23 cellular contexts compared by ENCODE assay signal in the genomic region with DNA sequence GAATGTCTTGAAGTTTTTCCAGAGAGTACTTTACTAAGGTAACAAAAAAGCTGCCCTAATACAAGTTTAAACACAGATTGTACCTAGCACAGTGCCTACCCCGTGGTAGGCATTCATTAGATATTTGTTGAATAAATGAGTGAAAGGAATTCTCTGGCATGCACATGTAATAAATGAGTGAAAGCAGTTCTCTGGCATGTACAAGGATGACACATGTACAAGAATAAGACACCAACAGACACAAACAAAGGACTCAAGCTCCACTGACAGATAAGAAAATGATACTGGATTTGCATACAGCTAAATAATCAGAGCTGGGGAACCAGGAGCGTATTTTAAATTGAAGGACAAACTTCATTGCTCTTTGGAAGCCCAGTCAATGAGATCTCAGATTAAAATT.
"Had no signal": no experiment of that assay in that cellular context is flagged by ENCODE, and none has a peak within 500 bp of the region (broad histone marks: within the 10 kb centered on the region; RNA-seq: fewer than 3 reads in every experiment).

No MANE protein-coding gene starts in this region.

- H3K27me3 Mint-ChIP-seq: activated CD4-positive, alpha-beta memory T cell treated with anti-CD3 and anti-CD28 coated beads for 36 hours; activated CD4-positive, alpha-beta T cell treated with anti-CD3 and anti-CD28 coated beads for 36 hours; activated CD8-positive, alpha-beta memory T cell treated with anti-CD3 and anti-CD28 coated beads, Interleukin-2, amount 10 ng/mL, durations not matched to agents 7 days and 5 days; activated naive CD4-positive, alpha-beta T cell treated with anti-CD3 and anti-CD28 coated beads, Interleukin-2, amount 50 U/mL, for 24 hours; activated T-cell treated with anti-CD3 and anti-CD28 coated beads, Interleukin-2, amount 50 U/mL, for 24 hours; naive thymus-derived CD8-positive, alpha-beta T cell; T-cell had no signal

- H3K9me3 ChIP-seq: adrenal gland, colonic mucosa, neutrophil had no signal

- H3K79me2 ChIP-seq: parathyroid adenoma had no signal

- DNase-seq: activated CD4-positive, alpha-beta memory T cell treated with anti-CD3 and anti-CD28 coated beads for 36 hours; activated CD4-positive, alpha-beta T cell treated with anti-CD3 and anti-CD28 coated beads for 36 hours; activated CD8-positive, alpha-beta memory T cell treated with anti-CD3 and anti-CD28 coated beads, Interleukin-2, amount 10 ng/mL, durations not matched to agents 7 days and 5 days; activated effector memory CD4-positive, alpha-beta T cell treated with Interleukin-2 at 50 U/mL for 16 hours; activated T-cell treated with anti-CD3 and anti-CD28 coated beads, Interleukin-2, amount 50 U/mL, for 24 hours; adrenal gland; central memory CD4-positive, alpha-beta T cell; colonic mucosa; effector CD4-positive, alpha-beta T cell; islet precursor cell; left ventricle myocardium inferior; mucosa of descending colon; naive thymus-derived CD8-positive, alpha-beta T cell; retina; stimulated activated CD4-positive, alpha-beta T cell treated with anti-CD3 and anti-CD28 coated beads, Interleukin-15, amount 100 ng/mL, for 24 hours; stimulated activated CD4-positive, alpha-beta T cell treated with anti-CD3 and anti-CD28 coated beads, Interleukin-4, amount 100 ng/mL, for 1 hour; stimulated activated naive CD4-positive, alpha-beta T cell treated with Interleukin-2 at 50 U/mL for 16 hours; T-cell; transverse colon had no signal

- H3K36me3 ChIP-seq: adrenal gland, colonic mucosa, gastroesophageal sphincter, left ventricle myocardium inferior, neutrophil, transverse colon had no signal

- H3K4me3 ChIP-seq: adrenal gland, colonic mucosa, gastroesophageal sphincter, left ventricle myocardium inferior, mucosa of descending colon, transverse colon had no signal

- H3K4me1 Mint-ChIP-seq: activated CD4-positive, alpha-beta T cell treated with anti-CD3 and anti-CD28 coated beads for 36 hours; activated CD8-positive, alpha-beta memory T cell treated with anti-CD3 and anti-CD28 coated beads, Interleukin-2, amount 10 ng/mL, durations not matched to agents 7 days and 5 days; activated naive CD4-positive, alpha-beta T cell treated with anti-CD3 and anti-CD28 coated beads, Interleukin-2, amount 50 U/mL, for 24 hours; naive thymus-derived CD8-positive, alpha-beta T cell; T-cell had no signal

- H3K9ac ChIP-seq: parathyroid adenoma had no signal

- H3K4me3 Mint-ChIP-seq: activated CD4-positive, alpha-beta memory T cell treated with anti-CD3 and anti-CD28 coated beads for 36 hours; activated CD4-positive, alpha-beta T cell treated with anti-CD3 and anti-CD28 coated beads for 36 hours; activated CD8-positive, alpha-beta memory T cell treated with anti-CD3 and anti-CD28 coated beads, Interleukin-2, amount 10 ng/mL, durations not matched to agents 7 days and 5 days; activated naive CD4-positive, alpha-beta T cell treated with anti-CD3 and anti-CD28 coated beads, Interleukin-2, amount 50 U/mL, for 24 hours; activated T-cell treated with anti-CD3 and anti-CD28 coated beads, Interleukin-2, amount 50 U/mL, for 24 hours; naive thymus-derived CD8-positive, alpha-beta T cell; T-cell had no signal

- H3K27me3 ChIP-seq: adrenal gland, colonic mucosa, gastroesophageal sphincter, neutrophil, transverse colon had no signal

- H2AFZ ChIP-seq: parathyroid adenoma had no signal

- H3K27ac ChIP-seq: adrenal gland, colonic mucosa, gastroesophageal sphincter, left ventricle myocardium inferior, neutrophil, parathyroid adenoma, transverse colon had no signal

- H3K27ac Mint-ChIP-seq: activated CD4-positive, alpha-beta memory T cell treated with anti-CD3 and anti-CD28 coated beads for 36 hours; activated CD4-positive, alpha-beta T cell treated with anti-CD3 and anti-CD28 coated beads for 36 hours; activated CD8-positive, alpha-beta memory T cell treated with anti-CD3 and anti-CD28 coated beads, Interleukin-2, amount 10 ng/mL, durations not matched to agents 7 days and 5 days; activated naive CD4-positive, alpha-beta T cell treated with anti-CD3 and anti-CD28 coated beads, Interleukin-2, amount 50 U/mL, for 24 hours; activated T-cell treated with anti-CD3 and anti-CD28 coated beads, Interleukin-2, amount 50 U/mL, for 24 hours; naive thymus-derived CD8-positive, alpha-beta T cell; T-cell had no signal

- H3K36me3 Mint-ChIP-seq: activated CD4-positive, alpha-beta memory T cell treated with anti-CD3 and anti-CD28 coated beads for 36 hours; activated CD8-positive, alpha-beta memory T cell treated with anti-CD3 and anti-CD28 coated beads, Interleukin-2, amount 10 ng/mL, durations not matched to agents 7 days and 5 days; activated naive CD4-positive, alpha-beta T cell treated with anti-CD3 and anti-CD28 coated beads, Interleukin-2, amount 50 U/mL, for 24 hours; naive thymus-derived CD8-positive, alpha-beta T cell; T-cell had no signal
